1 cellular context compared by ENCODE assay signal in the genomic region with DNA sequence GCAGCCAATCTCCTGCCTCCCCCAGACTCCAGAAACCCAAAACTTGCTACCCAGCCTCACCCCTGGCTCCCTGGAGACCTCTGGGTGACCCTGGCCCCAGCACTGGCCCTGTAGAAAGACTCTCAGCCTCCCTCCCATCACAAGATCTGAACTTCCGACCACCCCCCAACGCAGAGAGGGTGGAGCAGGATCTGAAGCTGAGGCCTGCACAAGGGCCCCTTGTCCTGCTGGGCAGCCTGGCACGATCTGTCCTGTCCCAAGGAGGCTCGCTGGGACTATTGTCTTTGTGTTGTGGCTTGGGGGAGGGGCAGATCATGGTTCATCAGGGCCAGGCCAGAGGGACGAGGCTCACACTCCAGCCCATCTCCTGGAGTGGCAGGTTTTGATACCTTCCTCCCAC.
TF ChIP-seq lines count a peak whose summit lies in the region.

No MANE protein-coding gene starts in this region.

TF ChIP-seq in IMR-90, 13 proteins besides CTCF, POLR2A, EP300 and RAD21 (continued from another document):
- TF ChIP-seq, protein P1, sequence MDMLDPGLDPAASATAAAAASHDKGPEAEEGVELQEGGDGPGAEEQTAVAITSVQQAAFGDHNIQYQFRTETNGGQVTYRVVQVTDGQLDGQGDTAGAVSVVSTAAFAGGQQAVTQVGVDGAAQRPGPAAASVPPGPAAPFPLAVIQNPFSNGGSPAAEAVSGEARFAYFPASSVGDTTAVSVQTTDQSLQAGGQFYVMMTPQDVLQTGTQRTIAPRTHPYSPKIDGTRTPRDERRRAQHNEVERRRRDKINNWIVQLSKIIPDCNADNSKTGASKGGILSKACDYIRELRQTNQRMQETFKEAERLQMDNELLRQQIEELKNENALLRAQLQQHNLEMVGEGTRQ (IDR thresholded peaks at IDR 0.05; ENCODE audit: low read depth, low read length) = no peak
- TF ChIP-seq NFE2L2 (IDR thresholded peaks at IDR 0.05; ENCODE audit: low read depth, low read length) = no peak
- no peak for TF ChIP-seq MAFK (IDR thresholded peaks at IDR 0.05; ENCODE audit: low read depth, low read length)
- TF ChIP-seq, protein P2, sequence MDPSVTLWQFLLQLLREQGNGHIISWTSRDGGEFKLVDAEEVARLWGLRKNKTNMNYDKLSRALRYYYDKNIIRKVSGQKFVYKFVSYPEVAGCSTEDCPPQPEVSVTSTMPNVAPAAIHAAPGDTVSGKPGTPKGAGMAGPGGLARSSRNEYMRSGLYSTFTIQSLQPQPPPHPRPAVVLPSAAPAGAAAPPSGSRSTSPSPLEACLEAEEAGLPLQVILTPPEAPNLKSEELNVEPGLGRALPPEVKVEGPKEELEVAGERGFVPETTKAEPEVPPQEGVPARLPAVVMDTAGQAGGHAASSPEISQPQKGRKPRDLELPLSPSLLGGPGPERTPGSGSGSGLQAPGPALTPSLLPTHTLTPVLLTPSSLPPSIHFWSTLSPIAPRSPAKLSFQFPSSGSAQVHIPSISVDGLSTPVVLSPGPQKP (IDR thresholded peaks at IDR 0.05; ENCODE audit: borderline replicate concordance, low read depth, low read length) = no peak
- no peak for TF ChIP-seq SMC3 (IDR thresholded peaks at IDR 0.05; ENCODE audit: low read depth, low read length)
- no peak for TF ChIP-seq RCOR1 (IDR thresholded peaks at IDR 0.05; ENCODE audit: insufficient replicate concordance, low read length)
- TF ChIP-seq MAZ (IDR thresholded peaks at IDR 0.05; ENCODE audit: borderline replicate concordance, low read depth, low read length) = no peak
- TF ChIP-seq CHD1 (IDR thresholded peaks at IDR 0.05; ENCODE audit: low read depth, low read length) = no peak
- no peak for TF ChIP-seq RFX5 (IDR thresholded peaks at IDR 0.05; ENCODE audit: low read depth, low read length)
